Comparison of ENCODE assay signal across 23 cellular contexts in the genomic region with DNA sequence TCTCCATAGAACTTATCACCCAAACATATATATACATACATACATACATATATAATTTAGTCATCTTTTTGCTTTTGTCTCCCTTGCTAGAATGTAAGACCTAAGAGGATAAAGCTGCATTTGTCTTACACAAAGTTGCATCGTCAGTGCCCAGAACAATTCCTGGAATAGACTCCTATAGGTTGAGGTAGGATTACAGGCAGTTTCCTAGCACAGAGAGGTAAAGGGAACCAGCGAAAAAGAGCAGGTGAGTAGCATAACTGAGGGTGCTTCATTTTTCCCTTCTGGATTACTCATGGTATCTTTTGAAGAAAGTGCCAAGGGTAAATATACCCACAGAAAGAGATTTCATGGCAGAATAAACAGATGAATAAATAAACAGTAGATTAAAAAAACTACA.
A peak's percentile ranks its signal among the peaks of the same experiment; 100 is the strongest.
DNase-seq lines count a peak whose midpoint lies in the region; ATAC-seq and TF ChIP-seq lines count a peak whose summit lies in the region.
"Had no signal": no experiment of that assay in that cellular context is flagged by ENCODE, and none has a peak within 500 bp of the region (broad histone marks: within the 10 kb centered on the region; RNA-seq: fewer than 3 reads in every experiment).

No MANE protein-coding gene starts in this region.

- TF ChIP-seq CTCF in left ventricle myocardium inferior (IDR thresholded peaks at IDR 0.05; ENCODE audit: borderline replicate concordance), result no peak
- TF ChIP-seq CTCF in endodermal cell (conservative IDR thresholded peaks at IDR 0.05), result no peak
- no peak for TF ChIP-seq CTCF in RWPE1 (conservative IDR thresholded peaks at IDR 0.05; ENCODE audit: low read depth)

- POLR2A ChIA-PET in RWPE1 (lab: Yijun Ruan, JAX; ENCODE audit: low non-redundant PET), result no interaction called here

- no peak overlapping the region for H3K4me3 Mint-ChIP-seq in endodermal cell
- H3K4me3 Mint-ChIP-seq: activated CD4-positive, alpha-beta T cell treated with anti-CD3 and anti-CD28 coated beads for 36 hours; activated naive CD4-positive, alpha-beta T cell treated with anti-CD3 and anti-CD28 coated beads, Interleukin-2, amount 10 ng/mL, durations not matched to agents 7 days and 5 days; activated T-cell treated with anti-CD3 and anti-CD28 coated beads, Interleukin-2, amount 50 U/mL, for 72 hours; nephron; type B pancreatic cell had no signal

- H3K36me3 Mint-ChIP-seq in endodermal cell (ENCODE audit: low read depth), result peaks cover 44% of the 10 kb centered on the region

- CTCF ChIA-PET in RWPE1 (lab: Yijun Ruan, JAX), result no interaction called here

- H3K36me3 ChIP-seq in left ventricle myocardium inferior, result peaks cover 57% of the 10 kb centered on the region
- peaks cover 59% of the 10 kb centered on the region for H3K36me3 ChIP-seq in endodermal cell (ENCODE audit: control insufficient read depth, insufficient read depth, low read length)
- H3K36me3 ChIP-seq in muscle layer of colon (ENCODE audit: insufficient read depth, low read length), result peaks cover 38% of the 10 kb centered on the region
- H3K36me3 ChIP-seq in aorta (ENCODE audit: control insufficient read depth in 1 of 2, insufficient read depth in 2 of 2, low read length in 1 of 2), result peaks cover 8 to 12% of the 10 kb centered on the region in 2 donors

- ATAC-seq in Right ventricle myocardium superior (ENCODE audit: poor library complexity) (no peak), aorta (ENCODE audit: low FRiP score) (no peak)
- ATAC-seq: activated CD4-positive, alpha-beta T cell treated with anti-CD3 and anti-CD28 coated beads for 36 hours; activated T-cell treated with anti-CD3 and anti-CD28 coated beads, Interleukin-2, amount 50 U/mL, for 72 hours had no signal

- H3K27me3 Mint-ChIP-seq in endodermal cell (ENCODE audit: insufficient read depth), result no peaks in the 10 kb centered on the region
- H3K27me3 Mint-ChIP-seq: activated CD4-positive, alpha-beta T cell treated with anti-CD3 and anti-CD28 coated beads for 36 hours; activated naive CD4-positive, alpha-beta T cell treated with anti-CD3 and anti-CD28 coated beads, Interleukin-2, amount 10 ng/mL, durations not matched to agents 7 days and 5 days; type B pancreatic cell had no signal

- DNase-seq in left ventricle myocardium inferior (no peak), Right ventricle myocardium superior (no peak), endodermal cell (peak; percentile 11), aorta (no peak), RWPE1 (ENCODE audit: low spot score) (no peak), A172 (ENCODE audit: low spot score) (no peak), NCI-H510A treated with DMSO at 0.1 percent for 48 hours (lab: John Stamatoyannopoulos, UW) (no peak)
- DNase-seq: activated CD4-positive, alpha-beta T cell treated with anti-CD3 and anti-CD28 coated beads for 36 hours; activated naive CD4-positive, alpha-beta T cell treated with anti-CD3 and anti-CD28 coated beads, Interleukin-2, amount 10 ng/mL, durations not matched to agents 7 days and 5 days; activated T-cell treated with anti-CD3 and anti-CD28 coated beads, Interleukin-2, amount 50 U/mL, for 72 hours; EL; foreskin fibroblast; HCEC 1CT; kidney; NCI-H1092 treated with DMSO at 0.1 percent for 48 hours; NCI-H2029 treated with DMSO at 0.1 percent for 48 hours; RPMI8226; stimulated activated CD4-positive, alpha-beta T cell treated with anti-CD3 and anti-CD28 coated beads, Interleukin-2, amount 100 ng/mL, for 24 hours; stimulated activated naive CD4-positive, alpha-beta T cell treated with Interleukin-2 at 50 U/mL for 16 hours had no signal

- H3K27me3 ChIP-seq in left ventricle myocardium inferior (ENCODE audit: low read depth), result no peaks in the 10 kb centered on the region
- no peaks in the 10 kb centered on the region for H3K27me3 ChIP-seq in endodermal cell (ENCODE audit: control insufficient read depth, insufficient read depth, low read length, poor library complexity, severe bottlenecking)
- H3K27me3 ChIP-seq in muscle layer of colon (ENCODE audit: control insufficient read depth in 1 of 2, insufficient read depth in 2 of 2, low read length in 2 of 2), result no peaks in the 10 kb centered on the region
- H3K27me3 ChIP-seq in aorta (ENCODE audit: control insufficient read depth in 1 of 2, insufficient read depth in 2 of 2, low read length in 1 of 2), result no peaks in the 10 kb centered on the region
- H3K27me3 ChIP-seq: BLaER1 treated with 17β-estradiol and CSF1 and Interleukin-3, amounts not matched to agents 10 nM and 100 nM had no signal

- WGBS in endodermal cell (ENCODE audit: insufficient coverage in 1 of 2, insufficient read length in 1 of 2), 2 experiments, result 92 to 96% methylated on average over 2 of the region's 2 CpGs
- 73 to 79% methylated on average over 2 of the region's 2 CpGs for WGBS in aorta, 2 donors

- no peaks in the 10 kb centered on the region for H3K4me1 Mint-ChIP-seq in endodermal cell
- H3K4me1 Mint-ChIP-seq: activated CD4-positive, alpha-beta T cell treated with anti-CD3 and anti-CD28 coated beads for 36 hours; nephron had no signal

- H3K27ac ChIP-seq in left ventricle myocardium inferior (replicated peaks) (peak overlapping the region; percentile 66), endodermal cell (ENCODE audit: low read depth, low read length) (no peak overlapping the region), muscle layer of colon (ENCODE audit: low read depth, low read length) (peak overlapping the region; percentile 2), aorta (ENCODE audit: low read depth in 1 of 2, low read length in 2 of 2) (peak overlapping the region; percentile 77 to 79), RWPE1 (no peak overlapping the region)
- H3K27ac ChIP-seq: BLaER1 treated with 17β-estradiol and CSF1 and Interleukin-3, amounts not matched to agents 10 nM and 100 nM had no signal

- H3K4me3 ChIP-seq in left ventricle myocardium inferior (no peak overlapping the region), endodermal cell (ENCODE audit: low read length) (no peak overlapping the region), muscle layer of colon (ENCODE audit: low read depth in 1 of 2, low read length in 2 of 2) (no peak overlapping the region), aorta (ENCODE audit: low read length in 2 of 2) (no peak overlapping the region)
- H3K4me3 ChIP-seq: BLaER1 treated with 17β-estradiol and CSF1 and Interleukin-3, amounts not matched to agents 10 nM and 100 nM had no signal

- H3K4me1 ChIP-seq in left ventricle myocardium inferior (peaks cover 32% of the 10 kb centered on the region), endodermal cell (ENCODE audit: control insufficient read depth, insufficient read depth, low read length) (no peaks in the 10 kb centered on the region), muscle layer of colon (ENCODE audit: insufficient read depth, low read length) (peaks cover 18% of the 10 kb centered on the region), aorta (ENCODE audit: control insufficient read depth in 1 of 2, insufficient read depth in 2 of 2, low read length in 2 of 2) (peaks cover 0 to 7% of the 10 kb centered on the region in 2 donors)

- H3K9me3 Mint-ChIP-seq in endodermal cell, result no peaks in the 10 kb centered on the region
- H3K9me3 Mint-ChIP-seq: activated naive CD4-positive, alpha-beta T cell treated with anti-CD3 and anti-CD28 coated beads, Interleukin-2, amount 10 ng/mL, durations not matched to agents 7 days and 5 days; activated T-cell treated with anti-CD3 and anti-CD28 coated beads, Interleukin-2, amount 50 U/mL, for 72 hours; nephron; type B pancreatic cell had no signal

- no peak overlapping the region for H3K27ac Mint-ChIP-seq in endodermal cell
- H3K27ac Mint-ChIP-seq: activated CD4-positive, alpha-beta T cell treated with anti-CD3 and anti-CD28 coated beads for 36 hours; activated naive CD4-positive, alpha-beta T cell treated with anti-CD3 and anti-CD28 coated beads, Interleukin-2, amount 10 ng/mL, durations not matched to agents 7 days and 5 days; nephron; type B pancreatic cell had no signal

- H3K9me3 ChIP-seq in left ventricle myocardium inferior (replicated peaks) (no peaks in the 10 kb centered on the region), endodermal cell (ENCODE audit: control insufficient read depth, low read length) (no peaks in the 10 kb centered on the region), muscle layer of colon (ENCODE audit: low read length) (no peaks in the 10 kb centered on the region), aorta (ENCODE audit: control insufficient read depth, low read length) (no peaks in the 10 kb centered on the region)
- H3K9me3 ChIP-seq: BLaER1 treated with 17β-estradiol and CSF1 and Interleukin-3, amounts not matched to agents 10 nM and 100 nM had no signal

- H3K9ac ChIP-seq in endodermal cell (ENCODE audit: extremely low read depth, low read length, poor library complexity, severe bottlenecking) (no peak overlapping the region), muscle layer of colon (ENCODE audit: low read length) (no peak overlapping the region)
- H3K9ac ChIP-seq: BLaER1 treated with 17β-estradiol and CSF1 and Interleukin-3, amounts not matched to agents 10 nM and 100 nM had no signal

- intact Hi-C loops in left ventricle myocardium inferior (cut with micrococcal nuclease) (no loop called here), Right ventricle myocardium superior (cut with DNase I) (no loop called here), aorta (cut with DNase I) (loop anchor here in 1 of 2 donors (10.0 kb wide), 1 partner anchor 359 kb away; no protein-coding TSS in a partner anchor)

Comparison
In these comparisons a context has a peak if more than half of its experiments do, and no peak if none do; other contexts are left out.
1. H3K27ac ChIP-seq: peak in left ventricle myocardium inferior (single experiment), muscle layer of colon (single experiment) and aorta (2 of 2); none in endodermal cell (single experiment) and RWPE1 (single experiment).